In genomic region chr1:243727503-243728191, GRCh38 we compare ENCODE assay signal across 12 cellular contexts.
DNase-seq lines count a peak whose midpoint lies in the region; ATAC-seq, FAIRE-seq and TF ChIP-seq lines count a peak whose summit lies in the region.
"Had no signal": no experiment of that assay in that cellular context is flagged by ENCODE, and none has a peak within 500 bp of the region (broad histone marks: within the 10 kb centered on the region; RNA-seq: fewer than 3 reads in every experiment).

No MANE protein-coding gene starts in this region.

- TF ChIP-seq CTCF in bronchial epithelial cell (IDR thresholded peaks at IDR 0.05; ENCODE audit: insufficient read depth, low read length, severe bottlenecking) (no peak), A673 (conservative IDR thresholded peaks at IDR 0.05; ENCODE audit: low read depth, low read length) (no peak)

- no peaks in the 10 kb centered on the region for H3K27me3 ChIP-seq in bronchial epithelial cell (ENCODE audit: control insufficient read depth, insufficient read depth, low read length)
- no peaks in the 10 kb centered on the region for H3K27me3 ChIP-seq in A673 (replicated peaks; ENCODE audit: insufficient read depth, low read depth, low read length, poor library complexity)

- H3K27ac ChIP-seq in A673 (ENCODE audit: low read depth, low read length, poor library complexity, severe bottlenecking) = no peak overlapping the region

- no peak for TF ChIP-seq POLR2A in GM12891 (IDR thresholded peaks at IDR 0.05; ENCODE audit: low read depth, low read length)

- no peaks in the 10 kb centered on the region for H3K36me3 ChIP-seq in bronchial epithelial cell (ENCODE audit: control insufficient read depth, insufficient read depth, low read length)
- no peaks in the 10 kb centered on the region for H3K36me3 ChIP-seq in A673 (ENCODE audit: insufficient read depth, low read length, poor library complexity, severe bottlenecking)

- FAIRE-seq in GM12891 (lab: Jason Lieb, UNC) = peak; percentile 94
- peak; percentile 70 for FAIRE-seq in bronchial epithelial cell (lab: Jason Lieb, UNC)

- ATAC-seq in GM21447 (IDR thresholded peaks at IDR 0.05; ENCODE audit: unreplicated experiment) (peak; percentile 87), HG03196 (IDR thresholded peaks at IDR 0.05; ENCODE audit: unreplicated experiment) (peak; percentile 88)

- no TSS peak for BruUV-seq in A673 (replicated peaks; lab: Mats Ljungman, UMichigan)

- DNase-seq in GM12891 (ENCODE audit: insufficient read length, low spot score) (no peak), bronchial epithelial cell (ENCODE audit: low read depth) (no peak), A673 (ENCODE audit: low spot score) (no peak), DMS153 (lab: John Stamatoyannopoulos, UW) (no peak), iPS-NIHi7 (ENCODE audit: extremely low spot score) (no peak), DMS53 (lab: John Stamatoyannopoulos, UW) (no peak)
- DNase-seq: activated CD8-positive, alpha-beta memory T cell treated with anti-CD3 and anti-CD28 coated beads, Interleukin-2, amount 50 U/mL, for 48 hours; CD4-positive, alpha-beta memory T cell; dermis blood vessel endothelial cell had no signal

- H3K4me1 ChIP-seq in A673 (ENCODE audit: insufficient read depth, low read length, poor library complexity, severe bottlenecking) = no peaks in the 10 kb centered on the region

- intact Hi-C loops in A673 (cut with micrococcal nuclease; ENCODE audit: unreplicated experiment) = no loop called here

- CTCF ChIA-PET in A673 (lab: Charles Lee) = no interaction called here

- H3K4me3 ChIP-seq in bronchial epithelial cell (ENCODE audit: low read depth, low read length) (no peak overlapping the region), A673 (ENCODE audit: low read depth, low read length, poor library complexity, severe bottlenecking) (no peak overlapping the region)
- H3K4me3 ChIP-seq: skin epidermis had no signal

- H3K9me3 ChIP-seq in A673 (ENCODE audit: low read depth, low read length, poor library complexity, severe bottlenecking) = no peaks in the 10 kb centered on the region

- POLR2A ChIA-PET in A673 (lab: Charles Lee; ENCODE audit: low non-redundant PET) = no interaction called here

TF ChIP-seq in GM12891, 5 proteins besides CTCF, POLR2A, EP300 and RAD21:
- TF ChIP-seq TAF1 (IDR thresholded peaks at IDR 0.05; ENCODE audit: low read depth, low read length) (no peak), SPI1 (IDR thresholded peaks at IDR 0.05; ENCODE audit: low read depth, low read length) (peak; percentile 97)
TF ChIP-seq in GM12891: peak in this region for 1.
